ENCODE assay signal across 12 cellular contexts in the genomic region with DNA sequence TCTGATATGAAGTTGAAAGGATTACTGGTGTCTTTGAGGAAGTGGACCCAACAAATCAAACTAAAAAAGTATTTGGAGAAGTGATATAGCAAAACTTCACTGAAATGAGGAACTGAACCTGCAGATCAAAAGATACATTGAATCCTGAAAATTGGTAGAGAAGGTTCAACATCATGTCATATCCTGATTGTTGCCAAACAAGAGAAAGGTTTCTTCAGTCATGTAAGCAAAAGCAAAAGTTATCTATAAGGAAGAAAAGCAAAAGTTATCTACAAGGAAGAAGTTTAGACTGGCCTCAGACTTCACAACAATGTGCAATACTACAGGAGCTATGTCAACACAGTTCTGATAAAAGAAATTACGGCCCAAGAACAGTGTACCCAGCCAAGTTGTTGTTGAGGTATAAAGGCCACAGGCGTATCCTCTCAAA.
DNase-seq lines count a peak whose midpoint lies in the region; ATAC-seq and TF ChIP-seq lines count a peak whose summit lies in the region.
"Had no signal": no experiment of that assay in that cellular context is flagged by ENCODE, and none has a peak within 500 bp of the region (broad histone marks: within the 10 kb centered on the region; RNA-seq: fewer than 3 reads in every experiment).

No MANE protein-coding gene starts in this region.

- H3K4me1 ChIP-seq in adipocyte (ENCODE audit: control insufficient read depth, insufficient read depth, low read length): peaks cover 30% of the 10 kb centered on the region
- H3K4me1 ChIP-seq: SJCRH30 had no signal

- DNase-seq in GF-D8 (lab: John Stamatoyannopoulos, UW): peak; percentile 58
- no peak for DNase-seq in adipocyte (ENCODE audit: low read depth)
- DNase-seq in NCI-H146 treated with DMSO at 0.1 percent for 48 hours (lab: John Stamatoyannopoulos, UW; ENCODE audit: unreplicated experiment): no peak
- DNase-seq in foreskin fibroblast: no peak
- DNase-seq: CD8-positive, alpha-beta T cell; NCI-H1105; SJCRH30 had no signal

- H3K9me3 ChIP-seq in adipocyte (ENCODE audit: control insufficient read depth, low read length): no peaks in the 10 kb centered on the region
- H3K9me3 ChIP-seq: SJCRH30 had no signal

- peak overlapping the region; percentile 1 for H3K9ac ChIP-seq in adipocyte (ENCODE audit: low read length)

- no peaks in the 10 kb centered on the region for H3K27me3 ChIP-seq in adipocyte (replicated peaks; ENCODE audit: control insufficient read depth, insufficient read depth, low read length)
- H3K27me3 ChIP-seq: SJCRH30 had no signal

- H3K4me1 Mint-ChIP-seq in nephron: peaks cover 49% of the 10 kb centered on the region
- H3K4me1 Mint-ChIP-seq: stimulated activated effector memory CD8-positive, alpha-beta T cell treated with anti-CD3 and anti-CD28 coated beads, Interleukin-12 subunit alpha, Interleukin-12 subunit beta, amount 100 ng/mL, for 72 hours had no signal

- no peaks in the 10 kb centered on the region for H3K27me3 Mint-ChIP-seq in nephron (ENCODE audit: low read depth)

- TF ChIP-seq CTCF in nephron (IDR thresholded peaks at IDR 0.05; ENCODE audit: unreplicated experiment in 3 of 3) (no peak), foreskin fibroblast (IDR thresholded peaks at IDR 0.05; ENCODE audit: low read depth, low read length) (no peak)

- ATAC-seq in HG03342 (IDR thresholded peaks at IDR 0.05; ENCODE audit: unreplicated experiment): peak; percentile 51
- no peak for ATAC-seq in GM21367 (IDR thresholded peaks at IDR 0.05; ENCODE audit: unreplicated experiment)
- ATAC-seq in HG03045 (IDR thresholded peaks at IDR 0.05; ENCODE audit: unreplicated experiment): no peak
- ATAC-seq: CD8-positive, alpha-beta T cell; stimulated activated effector memory CD8-positive, alpha-beta T cell treated with anti-CD3 and anti-CD28 coated beads, Interleukin-12 subunit alpha, Interleukin-12 subunit beta, amount 100 ng/mL, for 72 hours had no signal

- H3K4me3 ChIP-seq in adipocyte (ENCODE audit: low read length) (no peak overlapping the region), foreskin fibroblast (ENCODE audit: low read depth in 1 of 2, low read length in 2 of 2) (no peak overlapping the region)
- H3K4me3 ChIP-seq: SJCRH30 had no signal

- peaks cover 5% of the 10 kb centered on the region for H3K9me3 Mint-ChIP-seq in nephron
- H3K9me3 Mint-ChIP-seq: stimulated activated effector memory CD8-positive, alpha-beta T cell treated with anti-CD3 and anti-CD28 coated beads, Interleukin-12 subunit alpha, Interleukin-12 subunit beta, amount 100 ng/mL, for 72 hours had no signal

- H3K36me3 Mint-ChIP-seq in nephron (ENCODE audit: low read depth): peaks cover 9% of the 10 kb centered on the region
- H3K36me3 Mint-ChIP-seq: stimulated activated effector memory CD8-positive, alpha-beta T cell treated with anti-CD3 and anti-CD28 coated beads, Interleukin-12 subunit alpha, Interleukin-12 subunit beta, amount 100 ng/mL, for 72 hours had no signal

- peak overlapping the region in 2 of 3 experiments; percentile 73 to 95 for H3K27ac Mint-ChIP-seq in nephron
- H3K27ac Mint-ChIP-seq: CD8-positive, alpha-beta T cell; stimulated activated effector memory CD8-positive, alpha-beta T cell treated with anti-CD3 and anti-CD28 coated beads, Interleukin-12 subunit alpha, Interleukin-12 subunit beta, amount 100 ng/mL, for 72 hours had no signal

- peak overlapping the region in 1 of 3 experiments; percentile 19 for H3K4me3 Mint-ChIP-seq in nephron
- H3K4me3 Mint-ChIP-seq: CD8-positive, alpha-beta T cell; stimulated activated effector memory CD8-positive, alpha-beta T cell treated with anti-CD3 and anti-CD28 coated beads, Interleukin-12 subunit alpha, Interleukin-12 subunit beta, amount 100 ng/mL, for 72 hours had no signal

- H3K36me3 ChIP-seq in adipocyte (ENCODE audit: control insufficient read depth, insufficient read depth, low read length, severe bottlenecking): no peaks in the 10 kb centered on the region
- H3K36me3 ChIP-seq: SJCRH30 had no signal
